21 cellular contexts compared by ENCODE assay signal in genomic region chr19:38287604-38288003, GRCh38. TPM values are rescaled to one million over a fixed set of nuclear protein-coding genes. Genes with fewer than 3 reads are reported as not detected.
DNase-seq lines count a peak whose midpoint lies in the region; ATAC-seq, FAIRE-seq and TF ChIP-seq lines count a peak whose summit lies in the region.
"Had no signal": no experiment of that assay in that cellular context is flagged by ENCODE, and none has a peak within 500 bp of the region (broad histone marks: within the 10 kb centered on the region; RNA-seq: fewer than 3 reads in every experiment).

No MANE protein-coding gene starts in this region.

- H3K36me3 Mint-ChIP-seq in astrocyte (ENCODE audit: low read depth, unreplicated experiment) = peaks cover 14% of the 10 kb centered on the region
- H3K36me3 Mint-ChIP-seq in neural progenitor cell = no peaks in the 10 kb centered on the region
- peaks cover 42 to 83% (median 76%) of the 10 kb centered on the region in 3 experiments; a peak in 6 of 7 replicates for H3K36me3 Mint-ChIP-seq in H9 (ENCODE audit: insufficient read depth in 1 of 3, low read depth in 3 of 3)
- peaks cover 68% of the 10 kb centered on the region for H3K36me3 Mint-ChIP-seq in GM23338 (ENCODE audit: low read depth)

- DNase-seq in NOMO-1 (lab: John Stamatoyannopoulos, UW; ENCODE audit: unreplicated experiment in 2 of 2) (peak; percentile 64 to 91), astrocyte (ENCODE audit: low read depth) (no peak), neural progenitor cell (ENCODE audit: low spot score) (peak; percentile 53), H9 (no peak), GM23338 (ENCODE audit: low spot score) (no peak)
- DNase-seq in stimulated activated naive CD4-positive, alpha-beta T cell treated with Interleukin-2 at 50 U/mL for 16 hours (lab: John Stamatoyannopoulos, UW) = no peak
- DNase-seq: activated CD4-positive, alpha-beta T cell treated with anti-CD3 and anti-CD28 coated beads for 48 hours; activated naive CD4-positive, alpha-beta T cell; colonic mucosa; COR-L47; NCI-H2029; NCI-H526 treated with DMSO at 0.1 percent for 48 hours; stimulated activated CD4-positive, alpha-beta T cell treated with anti-CD3 and anti-CD28 coated beads, Interleukin-1b, Interleukin-23, amount 100 ng/mL, for 48 hours had no signal

- no peaks in the 10 kb centered on the region for H3K9me3 ChIP-seq in BLaER1 treated with 17β-estradiol and CSF1 and Interleukin-3, amounts not matched to agents 10 nM and 100 nM (replicated peaks in 1 of 11)
- H3K9me3 ChIP-seq in astrocyte (ENCODE audit: insufficient read depth, low read depth, low read length) (no peaks in the 10 kb centered on the region), neural progenitor cell (ENCODE audit: low read depth) (no peaks in the 10 kb centered on the region), H9 (ENCODE audit: control insufficient read depth, low read depth, low read length) (no peaks in the 10 kb centered on the region)
- H3K9me3 ChIP-seq: colonic mucosa had no signal

- peak overlapping the region in 4 of 11 experiments; percentile 27 to 59 (median 39); a peak in 4 of 22 replicates for H3K9ac ChIP-seq in BLaER1 treated with 17β-estradiol and CSF1 and Interleukin-3, amounts not matched to agents 10 nM and 100 nM
- no peak overlapping the region for H3K9ac ChIP-seq in astrocyte (ENCODE audit: low read length)
- H3K9ac ChIP-seq in neural progenitor cell = no peak overlapping the region
- no peak overlapping the region for H3K9ac ChIP-seq in H9 (ENCODE audit: extremely low read depth, insufficient read length, low read length)

- no peak overlapping the region for H3K4me3 ChIP-seq in BLaER1 treated with 17β-estradiol and CSF1 and Interleukin-3, amounts not matched to agents 10 nM and 100 nM
- H3K4me3 ChIP-seq in astrocyte (ENCODE audit: insufficient read depth, low read depth, low read length) (no peak overlapping the region), neural progenitor cell (no peak overlapping the region), GM23338 (no peak overlapping the region)
- H3K4me3 ChIP-seq: colonic mucosa, GM12878 had no signal

- no peak overlapping the region for H3K4ac ChIP-seq in H9 (ENCODE audit: low read depth, low read length)

- H3K36me3 ChIP-seq in BLaER1 treated with 17β-estradiol and CSF1 and Interleukin-3, amounts not matched to agents 10 nM and 100 nM = peaks cover 41 to 76% (median 51%) of the 10 kb centered on the region in 11 experiments
- H3K36me3 ChIP-seq in astrocyte (ENCODE audit: insufficient read depth, low read length) (no peaks in the 10 kb centered on the region), neural progenitor cell (no peaks in the 10 kb centered on the region), GM23338 (ENCODE audit: insufficient read depth) (peaks cover 20% of the 10 kb centered on the region)

- no peaks in the 10 kb centered on the region for H3K27me3 Mint-ChIP-seq in astrocyte (ENCODE audit: low read depth, unreplicated experiment)
- H3K27me3 Mint-ChIP-seq in neural progenitor cell (ENCODE audit: insufficient read depth, low read depth) = peaks cover 4% of the 10 kb centered on the region
- no peaks in the 10 kb centered on the region for H3K27me3 Mint-ChIP-seq in H9 (ENCODE audit: low read depth)
- H3K27me3 Mint-ChIP-seq in GM23338 (ENCODE audit: insufficient read depth, low read depth, poor library complexity) = peaks cover 10% of the 10 kb centered on the region

- FAIRE-seq in astrocyte (lab: Jason Lieb, UNC) = no peak
- FAIRE-seq: frontal cortex, GM12878, H54, HTR-8/SVneo had no signal

- no peak overlapping the region for H2BK12ac ChIP-seq in H9 (ENCODE audit: insufficient read length, low read depth, low read length)

- no peak for ATAC-seq in HG02885 (IDR thresholded peaks at IDR 0.05; ENCODE audit: poor library complexity, unreplicated experiment)
- ATAC-seq in GM23338 = no peak
- ATAC-seq: GM12878 had no signal

- H3K79me2 ChIP-seq in astrocyte (ENCODE audit: insufficient read depth, low read length) (no peaks in the 10 kb centered on the region), neural progenitor cell (ENCODE audit: low read depth) (no peaks in the 10 kb centered on the region), H9 (ENCODE audit: insufficient read depth, low read length) (peaks cover 3% of the 10 kb centered on the region; the same call in 1 of the 2 replicates), GM23338 (replicated peaks; ENCODE audit: insufficient read depth) (peaks cover 24% of the 10 kb centered on the region)

- H2BK5ac ChIP-seq in H9 (ENCODE audit: insufficient read length, low read length) = no peak overlapping the region

- no peak overlapping the region for H3K14ac ChIP-seq in H9 (ENCODE audit: insufficient read depth, low read length)

- H3K4me2 ChIP-seq in BLaER1 treated with 17β-estradiol and CSF1 and Interleukin-3, amounts not matched to agents 10 nM and 100 nM = peak overlapping the region in 7 of 11 experiments; percentile 33 to 92 (median 78); a peak in 14 of 22 replicates
- no peak overlapping the region for H3K4me2 ChIP-seq in astrocyte (ENCODE audit: low read length)
- no peak overlapping the region for H3K4me2 ChIP-seq in neural progenitor cell
- H3K4me2 ChIP-seq in H9 (ENCODE audit: insufficient read depth, insufficient read length, low read length) = no peak overlapping the region
- no peak overlapping the region for H3K4me2 ChIP-seq in GM23338

- no peak overlapping the region for H3K18ac ChIP-seq in H9 (ENCODE audit: insufficient read length, low read depth, low read length)

- H3K27ac ChIP-seq in BLaER1 treated with 17β-estradiol and CSF1 and Interleukin-3, amounts not matched to agents 10 nM and 100 nM = peak overlapping the region in 7 of 11 experiments; percentile 9 to 65 (median 52); a peak in 13 of 22 replicates
- H3K27ac ChIP-seq in astrocyte (ENCODE audit: low read depth, low read length) (no peak overlapping the region), neural progenitor cell (peak overlapping the region; percentile 27), H9 (ENCODE audit: insufficient read length, low read depth, low read length) (no peak overlapping the region), GM23338 (ENCODE audit: low read depth) (no peak overlapping the region)
- H3K27ac ChIP-seq: colonic mucosa had no signal

- H3K9me3 Mint-ChIP-seq in astrocyte (ENCODE audit: unreplicated experiment) = no peaks in the 10 kb centered on the region
- H3K9me3 Mint-ChIP-seq in neural progenitor cell = no peaks in the 10 kb centered on the region
- no peaks in the 10 kb centered on the region for H3K9me3 Mint-ChIP-seq in H9
- H3K9me3 Mint-ChIP-seq in GM23338 = no peaks in the 10 kb centered on the region

- H3K27me3 ChIP-seq in BLaER1 treated with 17β-estradiol and CSF1 and Interleukin-3, amounts not matched to agents 10 nM and 100 nM = no peaks in the 10 kb centered on the region
- no peaks in the 10 kb centered on the region for H3K27me3 ChIP-seq in astrocyte (ENCODE audit: insufficient read depth, low read length)
- no peaks in the 10 kb centered on the region for H3K27me3 ChIP-seq in neural progenitor cell
- no peaks in the 10 kb centered on the region for H3K27me3 ChIP-seq in H9 (ENCODE audit: insufficient read depth, low read length)
- no peaks in the 10 kb centered on the region for H3K27me3 ChIP-seq in GM23338 (ENCODE audit: insufficient read depth)
- H3K27me3 ChIP-seq: colonic mucosa had no signal

- peaks cover 45 to 86% (median 71%) of the 10 kb centered on the region in 10 experiments for H3K4me1 ChIP-seq in BLaER1 treated with 17β-estradiol and CSF1 and Interleukin-3, amounts not matched to agents 10 nM and 100 nM
- H3K4me1 ChIP-seq in astrocyte (ENCODE audit: insufficient read depth, low read length) = peaks cover 31% of the 10 kb centered on the region
- no peaks in the 10 kb centered on the region for H3K4me1 ChIP-seq in neural progenitor cell
- no peaks in the 10 kb centered on the region for H3K4me1 ChIP-seq in H9 (ENCODE audit: insufficient read depth, low read length)
- no peaks in the 10 kb centered on the region for H3K4me1 ChIP-seq in GM23338 (ENCODE audit: insufficient read depth)
- H3K4me1 ChIP-seq: colonic mucosa had no signal

- no peaks in the 10 kb centered on the region for H3K9me2 ChIP-seq in GM23338 (ENCODE audit: insufficient read depth)

- no peak overlapping the region for H2BK20ac ChIP-seq in H9 (ENCODE audit: low read depth, low read length, poor library complexity, severe bottlenecking)

- no peak overlapping the region for H4K91ac ChIP-seq in H9 (ENCODE audit: insufficient read length, low read depth, low read length)

- H3K23me2 ChIP-seq in H9 (ENCODE audit: insufficient read length, low read depth, low read length, poor library complexity, severe bottlenecking) = no peaks in the 10 kb centered on the region

- H3K23ac ChIP-seq in H9 (ENCODE audit: insufficient read length, low read depth, low read length) = no peak overlapping the region

- H4K5ac ChIP-seq in H9 (ENCODE audit: insufficient read length, low read depth, low read length) = no peak overlapping the region

- H3K79me1 ChIP-seq in H9 (ENCODE audit: insufficient read depth, low read depth, low read length, poor library complexity, severe bottlenecking) = no peaks in the 10 kb centered on the region

- H2BK15ac ChIP-seq in H9 (ENCODE audit: low read depth, low read length) = no peak overlapping the region

- H3T11ph ChIP-seq in H9 (ENCODE audit: low read length) = no peak overlapping the region

- H2AFZ ChIP-seq in astrocyte (ENCODE audit: low read depth, low read length) = peak overlapping the region; percentile 47
- no peak overlapping the region for H2AFZ ChIP-seq in neural progenitor cell (replicated peaks)
- H2AFZ ChIP-seq in H9 (ENCODE audit: low read length) = no peak overlapping the region
- H2AFZ ChIP-seq in GM23338 = no peak overlapping the region

- H3F3A ChIP-seq in neural progenitor cell (ENCODE audit: low read depth) = no peaks in the 10 kb centered on the region
- H3F3A ChIP-seq in GM23338 (replicated peaks; ENCODE audit: low read depth) = peaks cover 23% of the 10 kb centered on the region; the same call in 1 of the 2 replicates

- TF ChIP-seq CTCF in astrocyte (IDR thresholded peaks at IDR 0.05; ENCODE audit: insufficient read depth, low read depth, low read length) (no peak), neural progenitor cell (IDR thresholded peaks at IDR 0.05) (no peak), H9 (conservative IDR thresholded peaks at IDR 0.05) (no peak), GM23338 (conservative IDR thresholded peaks at IDR 0.05; ENCODE audit: low read depth in 2 of 2) (no peak)

- H4K20me1 ChIP-seq in BLaER1 treated with 17β-estradiol and CSF1 and Interleukin-3, amounts not matched to agents 10 nM and 100 nM = peaks cover 0 to 20% (median 6%) of the 10 kb centered on the region in 11 experiments; a peak in 10 of 22 replicates
- H4K20me1 ChIP-seq in astrocyte (ENCODE audit: insufficient read depth, low read length) (no peaks in the 10 kb centered on the region), neural progenitor cell (ENCODE audit: low read depth) (peaks cover 6% of the 10 kb centered on the region), H9 (ENCODE audit: control insufficient read depth, insufficient read depth, insufficient read length) (no peaks in the 10 kb centered on the region), GM23338 (replicated peaks; ENCODE audit: insufficient read depth) (peaks cover 10% of the 10 kb centered on the region; the same call in 1 of the 2 replicates)

- H3K27ac Mint-ChIP-seq in astrocyte (ENCODE audit: unreplicated experiment) = no peak overlapping the region
- peak overlapping the region; percentile 99 for H3K27ac Mint-ChIP-seq in neural progenitor cell
- H3K27ac Mint-ChIP-seq in H9 = peak overlapping the region in 1 of 3 experiments; percentile 64; a peak in 1 of 7 replicates
- no peak overlapping the region for H3K27ac Mint-ChIP-seq in GM23338

- peaks cover 8% of the 10 kb centered on the region for H3K4me1 Mint-ChIP-seq in astrocyte (ENCODE audit: low read depth, unreplicated experiment)
- H3K4me1 Mint-ChIP-seq in neural progenitor cell = peaks cover 23% of the 10 kb centered on the region
- no peaks in the 10 kb centered on the region for H3K4me1 Mint-ChIP-seq in H9
- H3K4me1 Mint-ChIP-seq in GM23338 = no peaks in the 10 kb centered on the region; the same call in 2 of the 3 replicates

- H3K56ac ChIP-seq in H9 (ENCODE audit: insufficient read length, low read depth, low read length) = no peak overlapping the region

- H2BK120ac ChIP-seq in H9 (ENCODE audit: low read depth, low read length, poor library complexity, severe bottlenecking) = no peak overlapping the region

- H3K4me3 Mint-ChIP-seq in astrocyte (ENCODE audit: unreplicated experiment) (no peak overlapping the region), neural progenitor cell (peak overlapping the region; percentile 14), H9 (peak overlapping the region in 1 of 2 experiments; percentile 62; a peak in 1 of 5 replicates), GM23338 (no peak overlapping the region; the same call in 2 of the 3 replicates)

- no peak overlapping the region for H2AK5ac ChIP-seq in H9 (ENCODE audit: insufficient read length, low read length)

- no peak overlapping the region for H4K8ac ChIP-seq in H9 (replicated peaks; ENCODE audit: insufficient read length, low read depth, low read length)

- no CpG with 5 or more reads among the region's 9 CpGs for WGBS in H9 (ENCODE audit: extremely low coverage, insufficient read length, low lambda C conversion rate)

RNA-seq across cellular contexts. Expression of gene C19orf33, which starts 16.4 kb away (rescaled TPM):
- total RNA-seq in astrocyte (4.9 and 5.8 TPM in 2 replicates), neural progenitor cell (ENCODE audit: low replicate concordance) (not detected in 2 replicates), H9 (2021) (1.2 TPM in 1 of 2 replicates, not detected in the other)
- total RNA-seq in GM23338 (2014; rRNA removed; shearing (Covaris generic)) = 26.7 and 58.9 TPM in 2 replicates
- 72.2 and 95.5 TPM in 2 replicates for polyA plus RNA-seq in GM23338 (2016; fragmentation: Nextera tagmentation; extraction: Ambion mirVana)
- total RNA-seq: RPMI7951 had no signal

RNA-seq across cellular contexts. Expression of gene SPINT2, which starts 23.2 kb away (rescaled TPM):
- total RNA-seq in astrocyte (119 and 171 TPM in 2 replicates), neural progenitor cell (ENCODE audit: low replicate concordance) (71.0 and 177 TPM in 2 replicates), H9 (2021) (283 and 287 TPM in 2 replicates)
- total RNA-seq in GM23338 (2014; rRNA removed; shearing (Covaris generic)) = 382 and 468 TPM in 2 replicates
- 298 and 319 TPM in 2 replicates for polyA plus RNA-seq in GM23338 (2016; fragmentation: Nextera tagmentation; extraction: Ambion mirVana)

RNA-seq across cellular contexts. Expression of gene YIF1B, which starts 28.1 kb away (rescaled TPM):
- total RNA-seq in astrocyte (81.3 and 85.7 TPM in 2 replicates), neural progenitor cell (ENCODE audit: low replicate concordance) (38.1 and 92.9 TPM in 2 replicates), H9 (2021) (73.2 and 77.4 TPM in 2 replicates)
- total RNA-seq in GM23338 (2014; rRNA removed; shearing (Covaris generic)) = 102 and 106 TPM in 2 replicates
- polyA plus RNA-seq in GM23338 (2016; fragmentation: Nextera tagmentation; extraction: Ambion mirVana) = 82.8 and 88.0 TPM in 2 replicates

RNA-seq across cellular contexts. Expression of gene PPP1R14A, which starts 31.4 kb away (rescaled TPM):
- total RNA-seq in astrocyte = 13.4 and 18.0 TPM in 2 replicates
- 2.0 and 4.2 TPM in 2 replicates for total RNA-seq in neural progenitor cell (ENCODE audit: low replicate concordance)
- total RNA-seq in H9 (2021) = 18.3 and 19.6 TPM in 2 replicates
- total RNA-seq in GM23338 (2014; rRNA removed; shearing (Covaris generic)) = 9.4 and 14.5 TPM in 2 replicates
- polyA plus RNA-seq in GM23338 (2016; fragmentation: Nextera tagmentation; extraction: Ambion mirVana) = 76.2 and 77.5 TPM in 2 replicates
- total RNA-seq: frontal cortex, GM12878, MCF 10A, RPMI7951 had no signal
- polyA plus RNA-seq: GM12878 had no signal

RNA-seq across cellular contexts. Expression of gene KCNK6, which starts 32.0 kb away (rescaled TPM):
- total RNA-seq in astrocyte (8.6 and 10.8 TPM in 2 replicates), neural progenitor cell (ENCODE audit: low replicate concordance) (0.92 and 2.5 TPM in 2 replicates), H9 (2021) (5.4 and 6.5 TPM in 2 replicates)
- 9.9 and 14.6 TPM in 2 replicates for total RNA-seq in GM23338 (2014; rRNA removed; shearing (Covaris generic))
- 9.0 and 9.4 TPM in 2 replicates for polyA plus RNA-seq in GM23338 (2016; fragmentation: Nextera tagmentation; extraction: Ambion mirVana)

Comparison
In these comparisons a context has a peak if more than half of its experiments do, and no peak if none do; other contexts are left out.
1. H3K27ac ChIP-seq: peak in BLaER1 treated with 17β-estradiol and CSF1 and Interleukin-3, amounts not matched to agents 10 nM and 100 nM (7 of 11) and neural progenitor cell (single experiment); none in astrocyte (single experiment), H9 (single experiment) and GM23338 (single experiment).
2. H3K4me2 ChIP-seq: peak in BLaER1 treated with 17β-estradiol and CSF1 and Interleukin-3, amounts not matched to agents 10 nM and 100 nM (7 of 11); none in astrocyte (single experiment), neural progenitor cell (single experiment), H9 (single experiment) and GM23338 (single experiment).
3. DNase-seq: peak in NOMO-1 (2 of 2) and neural progenitor cell (single experiment); none in astrocyte (single experiment), H9 (single experiment), stimulated activated naive CD4-positive, alpha-beta T cell treated with Interleukin-2 at 50 U/mL for 16 hours (single experiment) and GM23338 (single experiment).